ENCODE assay signal across 25 cellular contexts in the genomic region with DNA sequence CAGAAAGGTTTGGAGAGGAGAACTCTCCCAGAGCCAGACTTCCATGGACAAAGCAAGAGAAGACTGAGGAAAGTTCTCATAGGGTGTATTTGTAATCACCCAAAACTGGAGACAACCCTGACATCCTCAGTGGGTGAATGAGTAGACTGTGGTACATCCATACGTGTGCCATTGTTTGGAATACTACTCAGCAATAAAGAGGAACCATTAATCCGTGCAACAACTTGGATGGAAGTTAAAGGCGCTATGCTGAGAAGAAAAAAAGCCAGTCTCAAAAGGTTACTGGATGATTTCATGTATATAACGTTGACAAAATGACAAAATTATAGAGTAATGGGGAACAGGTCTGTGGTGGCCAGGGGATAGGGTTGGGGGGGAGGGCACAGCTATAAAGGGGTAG.
"Had no signal": no experiment of that assay in that cellular context is flagged by ENCODE, and none has a peak within 500 bp of the region (broad histone marks: within the 10 kb centered on the region; RNA-seq: fewer than 3 reads in every experiment).

No MANE protein-coding gene starts in this region.

- H3K4me2 ChIP-seq: neural progenitor cell had no signal

- H3K27me3 ChIP-seq: neural progenitor cell, ovary, right lobe of liver, sigmoid colon, stomach, thyroid gland, tibial nerve, upper lobe of left lung, vagina had no signal

- H3K4me3 ChIP-seq: neural progenitor cell, ovary, psoas muscle, right lobe of liver, sigmoid colon, stomach, thoracic aorta, thyroid gland, tibial nerve, upper lobe of left lung, vagina had no signal

- ATAC-seq: psoas muscle; right cardiac atrium; stimulated activated effector memory CD8-positive, alpha-beta T cell treated with anti-CD3 and anti-CD28 coated beads, Interleukin-12 subunit alpha, Interleukin-12 subunit beta, amount 100 ng/mL, for 72 hours; stimulated activated naive B cell treated with anti-CD40 and anti-IgM and Interleukin-4, amounts not matched to agents 10 μg/mL and 1 μg/mL and 100 μg/mL, for 72 hours had no signal

- DNase-seq: occipital lobe; ovary; posterior cingulate gyrus; psoas muscle; right cardiac atrium; right lobe of liver; sigmoid colon; small intestine; stimulated activated CD4-positive, alpha-beta T cell treated with anti-CD3 and anti-CD28 coated beads, Interleukin-15, amount 100 ng/mL, for 24 hours; stimulated activated CD4-positive, alpha-beta T cell treated with anti-CD3 and anti-CD28 coated beads, Interleukin-2, amount 100 ng/mL, for 24 hours; stimulated activated CD4-positive, alpha-beta T cell treated with anti-CD3 and anti-CD28 coated beads, Interleukin-2, amount 100 ng/mL, for 48 hours; stimulated activated CD4-positive, alpha-beta T cell treated with anti-CD3 and anti-CD28 coated beads, Interleukin-4, amount 100 ng/mL, for 24 hours; stimulated activated naive B cell treated with anti-CD40 and anti-IgM and Interleukin-4, amounts not matched to agents 10 μg/mL and 1 μg/mL and 100 μg/mL, for 72 hours; stimulated activated naive CD4-positive, alpha-beta T cell treated with Interleukin-2 at 50 U/mL for 16 hours; stomach; thyroid gland; trophoblast cell; upper lobe of left lung had no signal

- H3K9ac ChIP-seq: neural progenitor cell, parathyroid adenoma had no signal

- FAIRE-seq: small intestine, urothelium cell line had no signal

- H3K27ac ChIP-seq: neural progenitor cell, parathyroid adenoma, psoas muscle, sigmoid colon, stomach, thoracic aorta, thyroid gland, tibial nerve, upper lobe of left lung, vagina had no signal

- H3K36me3 ChIP-seq: neural progenitor cell, ovary, right lobe of liver, sigmoid colon, stomach, thoracic aorta, thyroid gland, tibial nerve, upper lobe of left lung, vagina had no signal

- H3K9me3 ChIP-seq: ovary, psoas muscle, right lobe of liver, sigmoid colon, stomach, thoracic aorta, thyroid gland, tibial nerve, upper lobe of left lung, vagina had no signal

- H2AFZ ChIP-seq: neural progenitor cell, parathyroid adenoma had no signal

- H3K4me1 ChIP-seq: neural progenitor cell, thyroid gland, vagina had no signal
